ENCODE assay signal across 12 cellular contexts in genomic region chr1:52423771-52424170, GRCh38. TPM values are rescaled to one million over a fixed set of nuclear protein-coding genes. Genes with fewer than 3 reads are reported as not detected.
DNase-seq lines count a peak whose midpoint lies in the region; ATAC-seq and TF ChIP-seq lines count a peak whose summit lies in the region.
"Had no signal": no experiment of that assay in that cellular context is flagged by ENCODE, and none has a peak within 500 bp of the region (broad histone marks: within the 10 kb centered on the region; RNA-seq: fewer than 3 reads in every experiment).

No MANE protein-coding gene starts in this region.

- H3K9me3 ChIP-seq in right atrium auricular region, result no peaks in the 10 kb centered on the region
- H3K9me3 ChIP-seq: A549, pancreas had no signal

- H3K4me3 ChIP-seq in right atrium auricular region, result no peak overlapping the region
- H3K4me3 ChIP-seq: A549, pancreas had no signal

- ATAC-seq in Right ventricle myocardium superior (ENCODE audit: poor library complexity), result peak; percentile 59
- peak; percentile 95 for ATAC-seq in stimulated activated naive CD8-positive, alpha-beta T cell treated with anti-CD3 and anti-CD28 coated beads, Interleukin-15, amount 100 ng/mL, for 72 hours
- no peak for ATAC-seq in GM21528 (IDR thresholded peaks at IDR 0.05; ENCODE audit: low FRiP score, unreplicated experiment)
- ATAC-seq: pancreas had no signal

- H3K4me1 ChIP-seq in right atrium auricular region, result peaks cover 0 to 7% of the 10 kb centered on the region in 2 donors
- H3K4me1 ChIP-seq: A549, pancreas had no signal

- TF ChIP-seq CTCF in right atrium auricular region (IDR thresholded peaks at IDR 0.05) (no peak), progenitor cell of endocrine pancreas (IDR thresholded peaks at IDR 0.05; ENCODE audit: unreplicated experiment) (no peak), CD14-positive monocyte (IDR thresholded peaks at IDR 0.05) (no peak)

- peaks cover 29% of the 10 kb centered on the region for H3K36me3 ChIP-seq in right atrium auricular region

- no peak overlapping the region for H3K4me3 Mint-ChIP-seq in progenitor cell of endocrine pancreas (ENCODE audit: low read depth)
- peak overlapping the region; percentile 44 to 77 for H3K4me3 Mint-ChIP-seq in stimulated activated naive CD8-positive, alpha-beta T cell treated with anti-CD3 and anti-CD28 coated beads, Interleukin-15, amount 100 ng/mL, for 72 hours
- no peak overlapping the region for H3K4me3 Mint-ChIP-seq in CD14-positive monocyte

- H3K27ac Mint-ChIP-seq in progenitor cell of endocrine pancreas (peak overlapping the region; percentile 64), CD14-positive monocyte (peak overlapping the region in 2 of 7 donors; percentile 32 to 33)
- peak overlapping the region; percentile 81 to 97 for H3K27ac Mint-ChIP-seq in stimulated activated naive CD8-positive, alpha-beta T cell treated with anti-CD3 and anti-CD28 coated beads, Interleukin-15, amount 100 ng/mL, for 72 hours

- DNase-seq in Right ventricle myocardium superior (no peak), right atrium auricular region (ENCODE audit: low spot score) (no peak), progenitor cell of endocrine pancreas (ENCODE audit: low spot score, unreplicated experiment) (no peak), CD14-positive monocyte (ENCODE audit: low spot score) (no peak), NCI-H2029 treated with DMSO at 0.1 percent for 48 hours (lab: John Stamatoyannopoulos, UW) (no peak)
- peak; percentile 56 for DNase-seq in activated gamma-delta T cell treated with anti-CD3 and anti-CD28 coated beads, Interleukin-2, amount 50 U/mL, for 16 hours (ENCODE audit: low read depth)
- peak; percentile 58 to 77 for DNase-seq in stimulated activated naive CD8-positive, alpha-beta T cell treated with anti-CD3 and anti-CD28 coated beads, Interleukin-15, amount 100 ng/mL, for 72 hours
- DNase-seq: foreskin melanocyte, NCI-H345, pancreas had no signal

- no peaks in the 10 kb centered on the region for H3K27me3 Mint-ChIP-seq in progenitor cell of endocrine pancreas
- no peaks in the 10 kb centered on the region for H3K27me3 Mint-ChIP-seq in stimulated activated naive CD8-positive, alpha-beta T cell treated with anti-CD3 and anti-CD28 coated beads, Interleukin-15, amount 100 ng/mL, for 72 hours
- no peaks in the 10 kb centered on the region for H3K27me3 Mint-ChIP-seq in CD14-positive monocyte (ENCODE audit: low read depth in 3 of 3)

- H3K27ac ChIP-seq in right atrium auricular region, result no peak overlapping the region
- H3K27ac ChIP-seq: A549, pancreas had no signal

- H3K36me3 Mint-ChIP-seq in progenitor cell of endocrine pancreas (ENCODE audit: insufficient read depth) (peaks cover 25% of the 10 kb centered on the region), CD14-positive monocyte (peaks cover 45 to 62% of the 10 kb centered on the region in 2 donors)

- H3K4me1 Mint-ChIP-seq in progenitor cell of endocrine pancreas (ENCODE audit: low read depth) (no peaks in the 10 kb centered on the region), CD14-positive monocyte (peaks cover 14% of the 10 kb centered on the region)
- peaks cover 43% of the 10 kb centered on the region for H3K4me1 Mint-ChIP-seq in stimulated activated naive CD8-positive, alpha-beta T cell treated with anti-CD3 and anti-CD28 coated beads, Interleukin-15, amount 100 ng/mL, for 72 hours

- H3K9me3 Mint-ChIP-seq in progenitor cell of endocrine pancreas (ENCODE audit: low read depth) (no peaks in the 10 kb centered on the region), CD14-positive monocyte (no peaks in the 10 kb centered on the region)
- H3K9me3 Mint-ChIP-seq in stimulated activated naive CD8-positive, alpha-beta T cell treated with anti-CD3 and anti-CD28 coated beads, Interleukin-15, amount 100 ng/mL, for 72 hours, result no peaks in the 10 kb centered on the region

- intact Hi-C loops in Right ventricle myocardium superior (cut with DNase I), result no loop called here
- intact Hi-C loops in CD14-positive monocyte (cut with micrococcal nuclease), result no loop called here

- H3K27me3 ChIP-seq in right atrium auricular region, result no peaks in the 10 kb centered on the region
- H3K27me3 ChIP-seq: pancreas had no signal

RNA-seq across cellular contexts. Expression of gene PRPF38A, which starts 19.4 kb away (rescaled TPM):
- 18.6 TPM for total RNA-seq in Right ventricle myocardium superior
- total RNA-seq in right atrium auricular region, result 1 to 10 TPM; 5.9 to 7.2 TPM
- 62.7 and 62.9 TPM in 2 replicates for total RNA-seq in progenitor cell of endocrine pancreas
- polyA plus RNA-seq in CD14-positive monocyte, result 10 to 100 TPM; 25.2 to 30.9 TPM

RNA-seq across cellular contexts. Expression of gene ORC1, which starts 19.5 kb away (rescaled TPM):
- total RNA-seq in Right ventricle myocardium superior (0.22 TPM), right atrium auricular region (under 1 TPM in 1 of 2 donors, not detected in 1; 0.28 TPM), progenitor cell of endocrine pancreas (10.5 and 11.0 TPM in 2 replicates)
- under 1 TPM in 1 of 2 donors, not detected in 1; 0.12 TPM for polyA plus RNA-seq in CD14-positive monocyte

RNA-seq across cellular contexts. Expression of gene CC2D1B, which starts 57.8 kb away (rescaled TPM):
- 11.7 TPM for total RNA-seq in Right ventricle myocardium superior
- 10 to 100 TPM; 11.0 to 20.6 TPM for total RNA-seq in right atrium auricular region
- 42.7 and 51.6 TPM in 2 replicates for total RNA-seq in progenitor cell of endocrine pancreas
- polyA plus RNA-seq in CD14-positive monocyte, result 1 to 10 TPM; 1.7 to 2.4 TPM

Comparison
In these comparisons a context has a peak if more than half of its experiments do, and no peak if none do; other contexts are left out.
1. DNase-seq: peak in activated gamma-delta T cell treated with anti-CD3 and anti-CD28 coated beads, Interleukin-2, amount 50 U/mL, for 16 hours (single experiment) and stimulated activated naive CD8-positive, alpha-beta T cell treated with anti-CD3 and anti-CD28 coated beads, Interleukin-15, amount 100 ng/mL, for 72 hours (2 of 2); none in Right ventricle myocardium superior (single experiment), right atrium auricular region (single experiment), progenitor cell of endocrine pancreas (single experiment), CD14-positive monocyte (single experiment) and NCI-H2029 treated with DMSO at 0.1 percent for 48 hours (single experiment).
2. H3K4me3 Mint-ChIP-seq: peak in stimulated activated naive CD8-positive, alpha-beta T cell treated with anti-CD3 and anti-CD28 coated beads, Interleukin-15, amount 100 ng/mL, for 72 hours (2 of 2); none in progenitor cell of endocrine pancreas (single experiment) and CD14-positive monocyte (0 of 2).